1 cellular context compared by ENCODE assay signal in the genomic region with DNA sequence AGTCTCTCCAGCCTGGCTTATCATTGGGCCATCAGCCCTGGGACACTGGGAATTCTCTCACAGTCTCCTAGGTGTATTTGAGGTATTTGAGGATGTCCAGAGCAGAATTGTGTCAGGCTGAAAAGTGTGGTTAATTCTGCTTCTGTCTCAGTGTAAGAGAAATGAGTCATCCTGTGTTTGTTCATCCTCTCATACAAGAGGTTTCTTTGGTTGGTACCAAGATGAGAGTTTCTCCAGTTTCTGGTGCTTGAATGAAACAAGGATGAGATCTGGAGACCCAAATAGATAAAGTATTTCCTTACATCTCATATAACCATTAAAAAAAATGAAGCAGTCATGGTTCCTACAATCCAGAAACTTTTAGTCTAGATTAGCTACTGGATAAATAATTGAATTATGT.
TF ChIP-seq lines count a peak whose summit lies in the region.

No MANE protein-coding gene starts in this region.

TF ChIP-seq in liver, 16 proteins besides CTCF, POLR2A, EP300 and RAD21 (continued from another document):
- TF ChIP-seq, protein P1, sequence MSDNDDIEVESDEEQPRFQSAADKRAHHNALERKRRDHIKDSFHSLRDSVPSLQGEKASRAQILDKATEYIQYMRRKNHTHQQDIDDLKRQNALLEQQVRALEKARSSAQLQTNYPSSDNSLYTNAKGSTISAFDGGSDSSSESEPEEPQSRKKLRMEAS (IDR thresholded peaks at IDR 0.05), result no peak
- no peak for TF ChIP-seq HNF4A (conservative IDR thresholded peaks at IDR 0.05)
- TF ChIP-seq JUND (IDR thresholded peaks at IDR 0.05), result no peak
- no peak for TF ChIP-seq FOXA2 (IDR thresholded peaks at IDR 0.05)
- no peak for TF ChIP-seq RXRA (IDR thresholded peaks at IDR 0.05)
- no peak for TF ChIP-seq YY1 (IDR thresholded peaks at IDR 0.05)
- TF ChIP-seq SP1 (IDR thresholded peaks at IDR 0.05), result no peak
- no peak for TF ChIP-seq FOXA1 (IDR thresholded peaks at IDR 0.05)
